ENCODE assay signal across 9 cellular contexts in the genomic region with DNA sequence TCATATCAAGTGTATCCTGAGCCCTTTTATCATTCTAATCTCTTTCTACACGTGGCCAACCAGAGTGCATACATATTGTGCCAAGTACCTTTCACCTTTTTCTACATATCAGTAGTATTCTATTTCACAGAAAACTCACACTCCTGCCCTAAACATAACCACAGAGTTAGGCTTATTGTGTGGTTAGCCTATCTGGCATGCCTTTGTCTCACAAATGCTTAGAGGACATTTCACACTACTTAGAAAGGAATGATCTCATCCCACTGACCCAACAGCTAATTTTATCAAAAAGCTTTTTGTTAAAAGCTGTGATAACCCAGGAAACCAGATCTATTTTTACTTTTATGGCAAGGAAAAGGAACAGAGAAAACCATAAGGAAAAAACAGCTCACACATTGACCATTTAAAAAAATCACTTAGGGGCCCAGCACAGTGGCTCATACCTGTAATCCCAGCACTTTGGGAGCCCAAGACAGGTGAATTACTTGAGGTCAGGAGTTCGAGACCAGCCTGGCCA. TPM values are rescaled to one million over a fixed set of nuclear protein-coding genes. Genes with fewer than 3 reads are reported as not detected.
DNase-seq lines count a peak whose midpoint lies in the region; ATAC-seq and TF ChIP-seq lines count a peak whose summit lies in the region.
"Had no signal": no experiment of that assay in that cellular context is flagged by ENCODE, and none has a peak within 500 bp of the region (broad histone marks: within the 10 kb centered on the region; RNA-seq: fewer than 3 reads in every experiment).

No MANE protein-coding gene starts in this region.

- H3K9me3 Mint-ChIP-seq in activated T-cell treated with anti-CD3 and anti-CD28 coated beads, Interleukin-2, amount 50 U/mL, for 72 hours, result no peaks in the 10 kb centered on the region

- in situ Hi-C loops in brain microvascular endothelial cell (cut with HindIII; ENCODE audit: low pct_ligation_motif_present, low sequenced_read_pairs), result no loop called here

- H3K36me3 Mint-ChIP-seq in activated T-cell treated with anti-CD3 and anti-CD28 coated beads, Interleukin-2, amount 50 U/mL, for 72 hours (ENCODE audit: insufficient read depth in 2 of 2), result no peaks in the 10 kb centered on the region

- no peaks in the 10 kb centered on the region for H3K27me3 ChIP-seq in brain microvascular endothelial cell (replicated peaks)
- H3K27me3 ChIP-seq in uterus, result no peaks in the 10 kb centered on the region
- H3K27me3 ChIP-seq in prostate gland (replicated peaks; ENCODE audit: insufficient read depth), result no peaks in the 10 kb centered on the region

- H3K4me1 Mint-ChIP-seq in activated T-cell treated with anti-CD3 and anti-CD28 coated beads, Interleukin-2, amount 50 U/mL, for 72 hours (ENCODE audit: low read depth), result peaks cover 18% of the 10 kb centered on the region

- H3K27me3 Mint-ChIP-seq in activated T-cell treated with anti-CD3 and anti-CD28 coated beads, Interleukin-2, amount 50 U/mL, for 72 hours (ENCODE audit: low read depth), result no peaks in the 10 kb centered on the region

- intact Hi-C loops in uterus (cut with DNase I; ENCODE audit: low total_unique reads) (no loop called here), prostate gland (cut with DNase I) (no loop called here)

- H3K4me3 ChIP-seq in brain microvascular endothelial cell (ENCODE audit: low read depth, low read length) (no peak overlapping the region), uterus (no peak overlapping the region), prostate gland (no peak overlapping the region)

- no peak for DNase-seq in activated T-cell treated with anti-CD3 and anti-CD28 coated beads, Interleukin-2, amount 50 U/mL, for 72 hours
- DNase-seq in activated T-cell treated with anti-CD3 and anti-CD28 coated beads, Interleukin-2, amount 50 U/mL, for 1 hour, result no peak
- DNase-seq in brain microvascular endothelial cell (peak; percentile 69), kidney tubule cell (ENCODE audit: low spot score) (peak; percentile 90), uterus (no peak), prostate gland (ENCODE audit: low spot score) (no peak)

- H3K36me3 ChIP-seq in brain microvascular endothelial cell (replicated peaks) (no peaks in the 10 kb centered on the region), uterus (no peaks in the 10 kb centered on the region), prostate gland (no peaks in the 10 kb centered on the region)

- H3K9me3 ChIP-seq in uterus (no peaks in the 10 kb centered on the region), prostate gland (no peaks in the 10 kb centered on the region)

- peak overlapping the region in 1 of 2 donors; percentile 27 for H3K4me3 Mint-ChIP-seq in activated T-cell treated with anti-CD3 and anti-CD28 coated beads, Interleukin-2, amount 50 U/mL, for 72 hours

- ATAC-seq in activated T-cell treated with anti-CD3 and anti-CD28 coated beads, Interleukin-2, amount 50 U/mL, for 72 hours (replicated peaks in 1 of 2), result no peak
- no peak for ATAC-seq in GM18909 (IDR thresholded peaks at IDR 0.05; ENCODE audit: poor library complexity, unreplicated experiment)
- ATAC-seq in HG03354 (IDR thresholded peaks at IDR 0.05; ENCODE audit: poor library complexity, severe bottlenecking, unreplicated experiment), result no peak

- 46% methylated on average over 2 of the region's 2 CpGs for WGBS in prostate gland

- TF ChIP-seq POLR2A in uterus (IDR thresholded peaks at IDR 0.05), result no peak
- no peak for TF ChIP-seq POLR2A in prostate gland (IDR thresholded peaks at IDR 0.05)

- no peak for TF ChIP-seq CTCF in brain microvascular endothelial cell (IDR thresholded peaks at IDR 0.05; ENCODE audit: low read depth, low read length, missing control alignments)
- TF ChIP-seq CTCF in uterus (IDR thresholded peaks at IDR 0.05), result no peak
- TF ChIP-seq CTCF in prostate gland (IDR thresholded peaks at IDR 0.05), result no peak

- H3K4me1 ChIP-seq in uterus (peaks cover 0 to 9% of the 10 kb centered on the region in 2 donors), prostate gland (replicated peaks) (peaks cover under 1% of the 10 kb centered on the region)

- no peak overlapping the region for H3K27ac ChIP-seq in brain microvascular endothelial cell
- peak overlapping the region; percentile 52 to 65 for H3K27ac ChIP-seq in uterus
- no peak overlapping the region for H3K27ac ChIP-seq in prostate gland
- H3K27ac ChIP-seq: C4-2B had no signal

- H3K27ac Mint-ChIP-seq in activated T-cell treated with anti-CD3 and anti-CD28 coated beads, Interleukin-2, amount 50 U/mL, for 72 hours, result peak overlapping the region; percentile 36

RNA-seq across cellular contexts. Expression of gene MAP4, which starts 17.8 kb away (rescaled TPM):
- 100 to 1,000 TPM; 135 to 149 TPM for total RNA-seq in activated T-cell treated with anti-CD3 and anti-CD28 coated beads, Interleukin-2, amount 50 U/mL, for 72 hours
- total RNA-seq in uterus (100 to 1,000 TPM in 1 of 4 donors, 10 to 100 TPM in 3; 51.5 to 264 (median 79.7) TPM), prostate gland (100 to 1,000 TPM in 1 of 2 donors, 10 to 100 TPM in 1; 74.3 to 230 TPM)

Comparison
In these comparisons a context has a peak if more than half of its experiments do, and no peak if none do; other contexts are left out.
1. DNase-seq: peak in brain microvascular endothelial cell (single experiment) and kidney tubule cell (single experiment); none in activated T-cell treated with anti-CD3 and anti-CD28 coated beads, Interleukin-2, amount 50 U/mL, for 72 hours (0 of 2), activated T-cell treated with anti-CD3 and anti-CD28 coated beads, Interleukin-2, amount 50 U/mL, for 1 hour (single experiment), uterus (0 of 2) and prostate gland (single experiment).
2. H3K27ac ChIP-seq: peak in uterus (2 of 2); none in brain microvascular endothelial cell (single experiment) and prostate gland (0 of 2).